Comparison of ENCODE assay signal across 23 cellular contexts in genomic region chr1:159058751-159059150, GRCh38. TPM values are rescaled to one million over a fixed set of nuclear protein-coding genes. Genes with fewer than 3 reads are reported as not detected.
DNase-seq lines count a peak whose midpoint lies in the region; ATAC-seq and TF ChIP-seq lines count a peak whose summit lies in the region.
"Had no signal": no experiment of that assay in that cellular context is flagged by ENCODE, and none has a peak within 500 bp of the region (broad histone marks: within the 10 kb centered on the region; RNA-seq: fewer than 3 reads in every experiment).

No MANE protein-coding gene starts in this region.

- H3K27me3 ChIP-seq in SK-N-SH (ENCODE audit: insufficient read depth), result no peaks in the 10 kb centered on the region
- H3K27me3 ChIP-seq: MG63 had no signal

- CTCF ChIA-PET in SK-N-SH (lab: Yijun Ruan, JAX), result interaction anchor here (1.3 kb wide), 1 partner anchor 14 kb away, joined by 4 read pairs; no protein-coding TSS in a partner anchor

- POLR2A ChIA-PET in SK-N-SH (lab: Yijun Ruan, JAX), result no interaction called here

- H3K36me3 ChIP-seq in SK-N-SH (replicated peaks in 1 of 2; ENCODE audit: control insufficient read depth in 1 of 2, insufficient read depth in 2 of 2, low read length in 1 of 2), result peaks cover 21 to 25% of the 10 kb centered on the region in 2 experiments

- H3K9ac ChIP-seq in SK-N-SH, result no peak overlapping the region

- no peak for TF ChIP-seq EP300 in SK-N-SH (IDR thresholded peaks at IDR 0.05; ENCODE audit: borderline replicate concordance in 1 of 2, low read depth in 1 of 2, low read length in 1 of 2)

- no peaks in the 10 kb centered on the region for H4K20me1 ChIP-seq in SK-N-SH (ENCODE audit: insufficient read depth)

- H3K27ac ChIP-seq in SK-N-SH (ENCODE audit: low read depth in 2 of 2, low read length in 1 of 2), result no peak overlapping the region
- H3K27ac ChIP-seq: 22Rv1 had no signal

- intact Hi-C loops in activated T-helper 2 cell treated with anti-CD3 and anti-CD28 coated beads, Interferon-gamma antibody, Interleukin-2, Interleukin-4, amounts not matched to agents 10 μg/mL and 5 μg/mL and 100 μg/mL, durations not matched to agents 14 hours and 24 hours and 36 hours (cut with micrococcal nuclease), result no loop called here

- no peak overlapping the region for H3K4me3 Mint-ChIP-seq in stimulated activated naive CD8-positive, alpha-beta T cell treated with anti-CD3 and anti-CD28 coated beads, Interleukin-15, amount 100 ng/mL, for 72 hours
- no peak overlapping the region for H3K4me3 Mint-ChIP-seq in activated T-helper 2 cell treated with anti-CD3 and anti-CD28 coated beads, Interferon-gamma antibody, Interleukin-2, Interleukin-4, amounts not matched to agents 10 μg/mL and 5 μg/mL and 100 μg/mL, durations not matched to agents 14 hours and 24 hours and 36 hours (ENCODE audit: low read depth)

- ATAC-seq in SK-N-SH treated with all-trans-retinoic acid at 6 μM for 48 hours, result peak; percentile 56; the same call in 2 of the 3 replicates
- ATAC-seq in stimulated activated naive CD8-positive, alpha-beta T cell treated with anti-CD3 and anti-CD28 coated beads, Interleukin-15, amount 100 ng/mL, for 72 hours, result peak; percentile 24
- no peak for ATAC-seq in stimulated activated naive CD8-positive, alpha-beta T cell treated with anti-CD3 and anti-CD28 coated beads, Interleukin-15, Interleukin-2, amounts not matched to agents 100 U/mL and 50 U/mL, for 24 hours
- no peak for ATAC-seq in HG03565 (IDR thresholded peaks at IDR 0.05; ENCODE audit: unreplicated experiment)

- no peaks in the 10 kb centered on the region for H3K27me3 Mint-ChIP-seq in stimulated activated naive CD8-positive, alpha-beta T cell treated with anti-CD3 and anti-CD28 coated beads, Interleukin-15, amount 100 ng/mL, for 72 hours
- no peaks in the 10 kb centered on the region for H3K27me3 Mint-ChIP-seq in activated T-helper 2 cell treated with anti-CD3 and anti-CD28 coated beads, Interferon-gamma antibody, Interleukin-2, Interleukin-4, amounts not matched to agents 10 μg/mL and 5 μg/mL and 100 μg/mL, durations not matched to agents 14 hours and 24 hours and 36 hours (ENCODE audit: low read depth)

- no peaks in the 10 kb centered on the region for H3K9me3 Mint-ChIP-seq in stimulated activated naive CD8-positive, alpha-beta T cell treated with anti-CD3 and anti-CD28 coated beads, Interleukin-15, amount 100 ng/mL, for 72 hours
- H3K9me3 Mint-ChIP-seq in activated T-helper 2 cell treated with anti-CD3 and anti-CD28 coated beads, Interferon-gamma antibody, Interleukin-2, Interleukin-4, amounts not matched to agents 10 μg/mL and 5 μg/mL and 100 μg/mL, durations not matched to agents 14 hours and 24 hours and 36 hours, result no peaks in the 10 kb centered on the region

- no peak for DNase-seq in SK-N-SH
- no peak for DNase-seq in stimulated activated naive CD8-positive, alpha-beta T cell treated with anti-CD3 and anti-CD28 coated beads, Interleukin-15, amount 100 ng/mL, for 72 hours
- DNase-seq in stimulated activated naive CD8-positive, alpha-beta T cell treated with anti-CD3 and anti-CD28 coated beads, Interleukin-15, Interleukin-2, amounts not matched to agents 100 U/mL and 50 U/mL, for 24 hours, result no peak
- no peak for DNase-seq in activated T-helper 2 cell treated with anti-CD3 and anti-CD28 coated beads, Interferon-gamma antibody, Interleukin-2, Interleukin-4, amounts not matched to agents 10 μg/mL and 5 μg/mL and 100 μg/mL, durations not matched to agents 14 hours and 24 hours and 36 hours (ENCODE audit: low spot score)
- no peak for DNase-seq in SKM-1 treated with dmso at 0.1 percent for 144 hours (lab: John Stamatoyannopoulos, UW; ENCODE audit: unreplicated experiment)
- DNase-seq in Kasumi-1 (lab: John Stamatoyannopoulos, UW), result no peak
- DNase-seq: C1 segment of cervical spinal cord, GDM1, GOT3, HCEC 1CT, MG63, NCI-H1417, NCI-H1694 treated with DMSO at 0.1 percent for 48 hours, NCI-H2081 treated with DMSO at 0.1 percent for 48 hours, NCI-H2171 treated with DMSO at 0.1 percent for 48 hours, NCI-H524 treated with DMSO at 0.1 percent for 48 hours, NCI-H82, OCI-M1, SHP77 had no signal

- TF ChIP-seq RAD21 in SK-N-SH (IDR thresholded peaks at IDR 0.05; ENCODE audit: low read length), result no peak

- no peaks in the 10 kb centered on the region for H3K9me3 ChIP-seq in SK-N-SH
- H3K9me3 ChIP-seq: MG63 had no signal

- WGBS in SK-N-SH (ENCODE audit: low lambda C conversion rate), result 48% methylated on average over 7 of the region's 7 CpGs

- H3K36me3 Mint-ChIP-seq in activated T-helper 2 cell treated with anti-CD3 and anti-CD28 coated beads, Interferon-gamma antibody, Interleukin-2, Interleukin-4, amounts not matched to agents 10 μg/mL and 5 μg/mL and 100 μg/mL, durations not matched to agents 14 hours and 24 hours and 36 hours (ENCODE audit: low read depth), result peaks cover 87% of the 10 kb centered on the region

- TF ChIP-seq CTCF in SK-N-SH (IDR thresholded peaks at IDR 0.05), result no peak

- H3K79me2 ChIP-seq in SK-N-SH (ENCODE audit: insufficient read depth), result no peaks in the 10 kb centered on the region

- H3F3A ChIP-seq in SK-N-SH (replicated peaks; ENCODE audit: insufficient read depth), result peaks cover 5% of the 10 kb centered on the region

- H3K9me2 ChIP-seq in SK-N-SH, result no peaks in the 10 kb centered on the region

- peaks cover 6% of the 10 kb centered on the region for H3K4me1 Mint-ChIP-seq in stimulated activated naive CD8-positive, alpha-beta T cell treated with anti-CD3 and anti-CD28 coated beads, Interleukin-15, amount 100 ng/mL, for 72 hours
- H3K4me1 Mint-ChIP-seq in activated T-helper 2 cell treated with anti-CD3 and anti-CD28 coated beads, Interferon-gamma antibody, Interleukin-2, Interleukin-4, amounts not matched to agents 10 μg/mL and 5 μg/mL and 100 μg/mL, durations not matched to agents 14 hours and 24 hours and 36 hours (ENCODE audit: low read depth), result peaks cover 29% of the 10 kb centered on the region

- no peak overlapping the region for H3K27ac Mint-ChIP-seq in stimulated activated naive CD8-positive, alpha-beta T cell treated with anti-CD3 and anti-CD28 coated beads, Interleukin-15, amount 100 ng/mL, for 72 hours
- peak overlapping the region; percentile 8 for H3K27ac Mint-ChIP-seq in activated T-helper 2 cell treated with anti-CD3 and anti-CD28 coated beads, Interferon-gamma antibody, Interleukin-2, Interleukin-4, amounts not matched to agents 10 μg/mL and 5 μg/mL and 100 μg/mL, durations not matched to agents 14 hours and 24 hours and 36 hours

- H3K4me1 ChIP-seq in SK-N-SH (ENCODE audit: control insufficient read depth in 1 of 2, insufficient read depth in 2 of 2, low read depth in 1 of 2, low read length in 1 of 2), result peaks cover 0 to 4% of the 10 kb centered on the region in 2 experiments; a peak in 1 of 4 replicates

- no peak overlapping the region for H2AFZ ChIP-seq in SK-N-SH (ENCODE audit: low read depth)

- H3K4me3 ChIP-seq in SK-N-SH (ENCODE audit: low read depth in 2 of 2, low read length in 1 of 2), result no peak overlapping the region
- H3K4me3 ChIP-seq: MG63 had no signal

- no peak overlapping the region for H3K4me2 ChIP-seq in SK-N-SH

TF ChIP-seq in SK-N-SH treated with all-trans-retinoic acid at 6 μM for 48 hours, 23 proteins besides CTCF, POLR2A, EP300 and RAD21:
- no peak for TF ChIP-seq GLIS3 (CRISPR knock-in tag; IDR thresholded peaks at IDR 0.05)
- no peak for TF ChIP-seq ZNF8 (CRISPR knock-in tag; IDR thresholded peaks at IDR 0.05)
- TF ChIP-seq ZNF565 (CRISPR knock-in tag; conservative IDR thresholded peaks at IDR 0.05; ENCODE audit: low read depth), result no peak

TF ChIP-seq in SK-N-SH, 30 proteins besides CTCF, POLR2A, EP300 and RAD21:
- TF ChIP-seq FOXJ3 (CRISPR knock-in tag; IDR thresholded peaks at IDR 0.05) (no peak), RCOR1 (IDR thresholded peaks at IDR 0.05; ENCODE audit: low read length) (no peak), TEAD4 (IDR thresholded peaks at IDR 0.05; ENCODE audit: borderline replicate concordance, insufficient read depth) (no peak), MXI1 (IDR thresholded peaks at IDR 0.05; ENCODE audit: low read depth, low read length) (no peak), MAX (IDR thresholded peaks at IDR 0.05; ENCODE audit: low read depth) (no peak), MEF2A (IDR thresholded peaks at IDR 0.05; ENCODE audit: borderline replicate concordance, low read depth) (no peak), CHD2 (IDR thresholded peaks at IDR 0.05; ENCODE audit: low read length, partially characterized antibody) (no peak), ZBTB33 (IDR thresholded peaks at IDR 0.05; ENCODE audit: borderline replicate concordance, low read depth) (no peak)

RNA-seq across cellular contexts. Expression of gene AIM2, which starts 17.8 kb away (rescaled TPM):
- polyA plus RNA-seq in SK-N-SH (2012; rRNA removed), result 1.1 TPM in 2 replicates
- 1.6 and 1.8 TPM in 2 replicates for polyA plus RNA-seq in SK-N-SH (2012; cell fraction: cytosol; rRNA removed)
- polyA plus RNA-seq in SK-N-SH (2012; cell fraction: nucleus; rRNA removed), result 0.42 and 1.2 TPM in 2 replicates
- total RNA-seq in activated T-helper 2 cell treated with anti-CD3 and anti-CD28 coated beads, Interferon-gamma antibody, Interleukin-2, Interleukin-4, amounts not matched to agents 10 μg/mL and 5 μg/mL and 100 μg/mL, durations not matched to agents 14 hours and 24 hours and 36 hours, result 101 and 109 TPM in 2 replicates
- total RNA-seq: LHCN-M2 had no signal

RNA-seq across cellular contexts. Expression of gene IFI16, which starts 49.0 kb away (rescaled TPM):
- polyA plus RNA-seq in SK-N-SH (2012; rRNA removed), result 56.1 and 72.4 TPM in 2 replicates
- polyA plus RNA-seq in SK-N-SH (2012; cell fraction: cytosol; rRNA removed), result 85.8 and 103 TPM in 2 replicates
- polyA plus RNA-seq in SK-N-SH (2012; cell fraction: nucleus; rRNA removed), result 29.4 and 57.0 TPM in 2 replicates
- total RNA-seq in activated T-helper 2 cell treated with anti-CD3 and anti-CD28 coated beads, Interferon-gamma antibody, Interleukin-2, Interleukin-4, amounts not matched to agents 10 μg/mL and 5 μg/mL and 100 μg/mL, durations not matched to agents 14 hours and 24 hours and 36 hours, result 108 and 113 TPM in 2 replicates

Comparison
In these comparisons a context has a peak if more than half of its experiments do, and no peak if none do; other contexts are left out.
1. ATAC-seq: peak in SK-N-SH treated with all-trans-retinoic acid at 6 μM for 48 hours (single experiment) and stimulated activated naive CD8-positive, alpha-beta T cell treated with anti-CD3 and anti-CD28 coated beads, Interleukin-15, amount 100 ng/mL, for 72 hours (single experiment); none in stimulated activated naive CD8-positive, alpha-beta T cell treated with anti-CD3 and anti-CD28 coated beads, Interleukin-15, Interleukin-2, amounts not matched to agents 100 U/mL and 50 U/mL, for 24 hours (single experiment) and HG03565 (single experiment).